Comparison of ENCODE assay signal across 16 cellular contexts in genomic region chr11:69682681-69683326, GRCh38. TPM values are rescaled to one million over a fixed set of nuclear protein-coding genes. Genes with fewer than 3 reads are reported as not detected.
A peak's percentile ranks its signal among the peaks of the same experiment; 100 is the strongest.
DNase-seq lines count a peak whose midpoint lies in the region; ATAC-seq, FAIRE-seq and TF ChIP-seq lines count a peak whose summit lies in the region.
"Had no signal": no experiment of that assay in that cellular context is flagged by ENCODE, and none has a peak within 500 bp of the region (broad histone marks: within the 10 kb centered on the region; RNA-seq: fewer than 3 reads in every experiment).

No MANE protein-coding gene starts in this region.

- H3K36me3 ChIP-seq in HepG2 (replicated peaks in 1 of 2; ENCODE audit: control insufficient read depth in 1 of 2, insufficient read depth in 2 of 2, low read length in 2 of 2): no peaks in the 10 kb centered on the region
- H3K36me3 ChIP-seq in right lobe of liver: no peaks in the 10 kb centered on the region
- no peaks in the 10 kb centered on the region for H3K36me3 ChIP-seq in PC-9 (ENCODE audit: low read depth)
- no peaks in the 10 kb centered on the region for H3K36me3 ChIP-seq in sigmoid colon

- H3K79me2 ChIP-seq in HepG2 (ENCODE audit: insufficient read depth, low read length) (no peaks in the 10 kb centered on the region), PC-9 (ENCODE audit: low read depth) (no peaks in the 10 kb centered on the region)

- TF ChIP-seq POLR2A in HepG2 (IDR thresholded peaks at IDR 0.05; ENCODE audit: insufficient read depth in 1 of 2, low read depth in 2 of 2, low read length in 2 of 2): no peak
- no peak for TF ChIP-seq POLR2A in right lobe of liver (IDR thresholded peaks at IDR 0.05)
- TF ChIP-seq POLR2A in sigmoid colon (IDR thresholded peaks at IDR 0.05): no peak

- TF ChIP-seq EP300 in HepG2 (IDR thresholded peaks at IDR 0.05; ENCODE audit: low read depth in 2 of 2, low read length in 2 of 2) (no peak), HepG2 (CRISPR knock-in tag; IDR thresholded peaks at IDR 0.05; ENCODE audit: borderline replicate concordance) (no peak), sigmoid colon (IDR thresholded peaks at IDR 0.05) (no peak)

- ATAC-seq in HepG2 (no peak), right lobe of liver (no peak)

- H3K4me3 ChIP-seq in HepG2 (replicated peaks in 1 of 3; ENCODE audit: insufficient read depth in 1 of 3, low read depth in 2 of 3, low read length in 3 of 3): no peak overlapping the region
- no peak overlapping the region for H3K4me3 ChIP-seq in right lobe of liver
- no peak overlapping the region for H3K4me3 ChIP-seq in PC-9
- no peak overlapping the region for H3K4me3 ChIP-seq in sigmoid colon
- H3K4me3 ChIP-seq: GM23248 had no signal

- no peak overlapping the region for H3K9ac ChIP-seq in HepG2 (ENCODE audit: insufficient read depth, low read depth, low read length)
- H3K9ac ChIP-seq: GM23248 had no signal

- H3K27me3 ChIP-seq in HepG2 (ENCODE audit: control insufficient read depth in 1 of 2, insufficient read depth in 2 of 2, low read length in 2 of 2): peaks cover 0 to 5% of the 10 kb centered on the region in 2 experiments; a peak in 2 of 5 replicates
- no peaks in the 10 kb centered on the region for H3K27me3 ChIP-seq in right lobe of liver
- no peaks in the 10 kb centered on the region for H3K27me3 ChIP-seq in PC-9 (ENCODE audit: insufficient read depth, low read depth)
- H3K27me3 ChIP-seq in sigmoid colon: peaks cover 0 to 6% (median 5%) of the 10 kb centered on the region in 3 donors

- H3K27ac ChIP-seq in HepG2 (ENCODE audit: extremely low read length, insufficient read depth, low read length) (no peak overlapping the region), right lobe of liver (no peak overlapping the region), PC-9 (peak overlapping the region; percentile 36; the same call in 1 of the 2 replicates), sigmoid colon (no peak overlapping the region)
- H3K27ac ChIP-seq: GM23248 had no signal

- no peak for FAIRE-seq in HepG2 (lab: Jason Lieb, UNC)

- no peak for DNase-seq in HepG2 (ENCODE audit: low spot score)
- DNase-seq in right lobe of liver: no peak
- no peak for DNase-seq in PC-9
- DNase-seq in sigmoid colon: peak; percentile 53
- DNase-seq in NCI-H2081 (lab: John Stamatoyannopoulos, UW): no peak
- DNase-seq in stimulated activated CD4-positive, alpha-beta T cell treated with anti-CD3 and anti-CD28 coated beads, Interleukin-1b, Interleukin-23, amount 100 ng/mL, for 48 hours: no peak
- no peak for DNase-seq in GM19240 (ENCODE audit: insufficient read length, low spot score)
- DNase-seq: ACHN; C1 segment of cervical spinal cord; CD4-positive, alpha-beta T cell; DND-41; GF-D8; GM23248; H9 had no signal

- H3K4me1 ChIP-seq in HepG2 (ENCODE audit: insufficient read depth, low read length): peaks cover 40% of the 10 kb centered on the region
- peaks cover 0 to 6% (median 0%) of the 10 kb centered on the region in 4 donors for H3K4me1 ChIP-seq in right lobe of liver
- H3K4me1 ChIP-seq in PC-9 (replicated peaks; ENCODE audit: insufficient read depth): peaks cover 33% of the 10 kb centered on the region
- peaks cover 0 to 9% (median 7%) of the 10 kb centered on the region in 4 donors for H3K4me1 ChIP-seq in sigmoid colon

- TF ChIP-seq CTCF in HepG2 (CRISPR knock-in tag; IDR thresholded peaks at IDR 0.05) (no peak), right lobe of liver (IDR thresholded peaks at IDR 0.05) (no peak), PC-9 (conservative IDR thresholded peaks at IDR 0.05) (no peak), sigmoid colon (IDR thresholded peaks at IDR 0.05) (no peak)

- H3K4me2 ChIP-seq in HepG2 (ENCODE audit: low read depth, low read length): no peak overlapping the region
- 0 out of 2 replicates have a peak overlapping the region, but pooled peaks have one; percentile 2 for H3K4me2 ChIP-seq in PC-9

- intact Hi-C loops in HepG2 (cut with micrococcal nuclease; ENCODE audit: unreplicated experiment) (no loop called here), right lobe of liver (cut with DNase I) (no loop called here), PC-9 (cut with micrococcal nuclease; ENCODE audit: unreplicated experiment) (no loop called here), sigmoid colon (cut with DNase I) (no loop called here)

- H2AFZ ChIP-seq in HepG2 (ENCODE audit: low read length) (no peak overlapping the region), PC-9 (no peak overlapping the region)
- H2AFZ ChIP-seq: GM23248 had no signal

- POLR2A ChIA-PET in HepG2 (lab: Yijun Ruan, JAX): no interaction called here
- POLR2A ChIA-PET in PC-9 (lab: Charles Lee; ENCODE audit: unreplicated experiment): interaction anchor here (0.6 to 0.7 kb wide), 2 partner anchors 8 to 232 kb away, joined by 4 to 6 read pairs; no protein-coding TSS in a partner anchor

- no peaks in the 10 kb centered on the region for H3K9me2 ChIP-seq in PC-9 (ENCODE audit: insufficient read depth)

- in situ Hi-C loops in HepG2 (cut with HindIII; ENCODE audit: extremely low pct_ligation_motif_present, low pct_unique_long_range_greater_than_20kb): no loop called here

- peaks cover 32% of the 10 kb centered on the region for H3F3A ChIP-seq in PC-9 (ENCODE audit: insufficient read depth, low read depth)

- BruUV-seq in HepG2 (replicated peaks; lab: Mats Ljungman, UMichigan) (no TSS peak), PC-9 (replicated peaks; lab: Mats Ljungman, UMichigan) (no TSS peak)

- CTCF ChIA-PET in HepG2 (lab: Yijun Ruan, JAX; ENCODE audit: low intra/inter-chr PET ratio, low total read pairs) (interaction anchor here (1.8 to 1.9 kb wide), 2 partner anchors 39 to 580 kb away, joined by 9 to 20 read pairs; no protein-coding TSS in a partner anchor), PC-9 (lab: Charles Lee) (no interaction called here)

- TF ChIP-seq RAD21 in HepG2 (CRISPR knock-in tag; IDR thresholded peaks at IDR 0.05): no peak

- H3K9me3 ChIP-seq in HepG2 (ENCODE audit: low read length): no peaks in the 10 kb centered on the region
- H3K9me3 ChIP-seq in right lobe of liver: no peaks in the 10 kb centered on the region
- H3K9me3 ChIP-seq in PC-9 (ENCODE audit: insufficient read depth, low read depth): peaks cover 4% of the 10 kb centered on the region; the same call in 1 of the 2 replicates
- H3K9me3 ChIP-seq in sigmoid colon: no peaks in the 10 kb centered on the region

- H4K20me1 ChIP-seq in HepG2 (ENCODE audit: insufficient read depth, low read length) (no peaks in the 10 kb centered on the region), PC-9 (ENCODE audit: insufficient read depth) (no peaks in the 10 kb centered on the region)

- WGBS in HepG2 (ENCODE audit: low lambda C conversion rate): 72% methylated on average over 5 of the region's 7 CpGs
- 60% methylated on average over 1 of the region's 7 CpGs for whole genome bisulfite sequencing in right lobe of liver (ENCODE audit: insufficient coverage, low coverage, low lambda C conversion rate, missing lambda C conversion rate)
- 90 to 92% methylated on average over 7 of the region's 7 CpGs for WGBS in sigmoid colon, 2 donors

RNA-seq across cellular contexts. Expression of gene LTO1, which starts 7.7 kb away (rescaled TPM):
- total RNA-seq in HepG2 (2016; rRNA removed; fragmentation: Illumina TruSeq; extraction: Trizol) (11.3 and 15.0 TPM in 2 replicates), right lobe of liver (1 to 10 TPM; 4.1 to 7.9 (median 5.6) TPM), PC-9 (2021) (41.1 and 50.3 TPM in 2 replicates), sigmoid colon (10 to 100 TPM; 19.3 to 42.9 (median 21.0) TPM)
- total RNA-seq in HepG2 (2016; cell fraction: cytosol; rRNA removed; fragmentation: Illumina TruSeq; extraction: Trizol; ENCODE audit: low read depth): 9.2 and 10.5 TPM in 2 replicates
- total RNA-seq in HepG2 (2016; cell fraction: insoluble cytoplasmic fraction; rRNA removed; fragmentation: Illumina TruSeq; extraction: Trizol): 9.0 and 17.0 TPM in 2 replicates
- 11.5 and 13.4 TPM in 2 replicates for total RNA-seq in HepG2 (2016; cell fraction: membrane; rRNA removed; fragmentation: Illumina TruSeq; extraction: Trizol)
- total RNA-seq in HepG2 (2016; cell fraction: nucleus; rRNA removed; fragmentation: Illumina TruSeq; extraction: Trizol): 17.6 and 20.5 TPM in 2 replicates
- polyA plus RNA-seq in HepG2 (2011; rRNA removed) (11.8 and 13.8 TPM in 2 replicates), sigmoid colon (10 to 100 TPM; 12.0 to 25.7 (median 16.2) TPM)
- polyA plus RNA-seq in HepG2 (2011; cell fraction: cytosol; rRNA removed): 9.3 TPM in 2 replicates
- polyA plus RNA-seq in HepG2 (2011; cell fraction: nucleus; rRNA removed): 32.0 and 35.0 TPM in 2 replicates
- polyA plus RNA-seq in HepG2 (2012): 10.6 and 11.8 TPM in 2 replicates
- polyA plus RNA-seq in HepG2 (2016; cell fraction: cytosol; fragmentation: Illumina TruSeq; extraction: Trizol; ENCODE audit: low read depth): 5.3 and 6.8 TPM in 2 replicates
- polyA plus RNA-seq in HepG2 (2016; cell fraction: insoluble cytoplasmic fraction; fragmentation: Illumina TruSeq; extraction: Trizol; ENCODE audit: low read depth): 13.9 and 14.6 TPM in 2 replicates
- polyA plus RNA-seq in HepG2 (2016; cell fraction: membrane; fragmentation: Illumina TruSeq; extraction: Trizol; ENCODE audit: low read depth): 9.0 and 9.4 TPM in 2 replicates
- polyA plus RNA-seq in HepG2 (2016; cell fraction: nucleus; fragmentation: Illumina TruSeq; extraction: Trizol; ENCODE audit: insufficient read depth, low read depth): 40.5 and 43.2 TPM in 2 replicates
- polyA minus RNA-seq in HepG2 (2011; rRNA and poly(A)+ RNA removed; ENCODE audit: low replicate concordance): 17.9 and 33.2 TPM in 2 replicates
- polyA minus RNA-seq in HepG2 (2011; cell fraction: cytosol; rRNA and poly(A)+ RNA removed): 4.6 TPM in 2 replicates
- 22.3 and 29.4 TPM in 2 replicates for polyA minus RNA-seq in HepG2 (2011; cell fraction: nucleus; rRNA and poly(A)+ RNA removed)

RNA-seq across cellular contexts. Expression of gene FGF19, which starts 21.0 kb away (rescaled TPM):
- total RNA-seq in HepG2 (2016; rRNA removed; fragmentation: Illumina TruSeq; extraction: Trizol) (not detected in 2 replicates), right lobe of liver (under 1 TPM in 1 of 6 experiments, not detected in 5; 0.18 TPM), PC-9 (2021) (2.0 and 3.4 TPM in 2 replicates), sigmoid colon (not detected)
- not detected in 2 replicates for total RNA-seq in HepG2 (2016; cell fraction: cytosol; rRNA removed; fragmentation: Illumina TruSeq; extraction: Trizol; ENCODE audit: low read depth)
- total RNA-seq in HepG2 (2016; cell fraction: insoluble cytoplasmic fraction; rRNA removed; fragmentation: Illumina TruSeq; extraction: Trizol): 0.04 TPM in 1 of 2 replicates, not detected in the other
- not detected in 2 replicates for total RNA-seq in HepG2 (2016; cell fraction: membrane; rRNA removed; fragmentation: Illumina TruSeq; extraction: Trizol)
- not detected in 2 replicates for total RNA-seq in HepG2 (2016; cell fraction: nucleus; rRNA removed; fragmentation: Illumina TruSeq; extraction: Trizol)
- polyA plus RNA-seq in HepG2 (2011; rRNA removed) (0.07 and 0.16 TPM in 2 replicates), sigmoid colon (not detected)
- polyA plus RNA-seq in HepG2 (2011; cell fraction: cytosol; rRNA removed): 0.03 and 0.06 TPM in 2 replicates
- 0.62 and 0.74 TPM in 2 replicates for polyA plus RNA-seq in HepG2 (2011; cell fraction: nucleus; rRNA removed)
- polyA plus RNA-seq in HepG2 (2012): 0.08 and 0.11 TPM in 2 replicates
- not detected in 2 replicates for polyA plus RNA-seq in HepG2 (2016; cell fraction: cytosol; fragmentation: Illumina TruSeq; extraction: Trizol; ENCODE audit: low read depth)
- not detected in 2 replicates for polyA plus RNA-seq in HepG2 (2016; cell fraction: insoluble cytoplasmic fraction; fragmentation: Illumina TruSeq; extraction: Trizol; ENCODE audit: low read depth)
- not detected in 2 replicates for polyA plus RNA-seq in HepG2 (2016; cell fraction: membrane; fragmentation: Illumina TruSeq; extraction: Trizol; ENCODE audit: low read depth)
- polyA plus RNA-seq in HepG2 (2016; cell fraction: nucleus; fragmentation: Illumina TruSeq; extraction: Trizol; ENCODE audit: insufficient read depth, low read depth): 0.36 and 0.37 TPM in 2 replicates
- polyA minus RNA-seq in HepG2 (2011; rRNA and poly(A)+ RNA removed; ENCODE audit: low replicate concordance): 0.21 TPM in 1 of 2 replicates, not detected in the other
- not detected in 2 replicates for polyA minus RNA-seq in HepG2 (2011; cell fraction: cytosol; rRNA and poly(A)+ RNA removed)
- not detected in 2 replicates for polyA minus RNA-seq in HepG2 (2011; cell fraction: nucleus; rRNA and poly(A)+ RNA removed)
- total RNA-seq: A172; CD4-positive, alpha-beta T cell; GM23248; HT1080 had no signal
- polyA plus RNA-seq: GM23248 had no signal

RNA-seq across cellular contexts. Expression of gene CCND1, which starts 41.8 kb away (rescaled TPM):
- total RNA-seq in HepG2 (2016; rRNA removed; fragmentation: Illumina TruSeq; extraction: Trizol): 107 and 117 TPM in 2 replicates
- 18.0 and 19.0 TPM in 2 replicates for total RNA-seq in HepG2 (2016; cell fraction: cytosol; rRNA removed; fragmentation: Illumina TruSeq; extraction: Trizol; ENCODE audit: low read depth)
- total RNA-seq in HepG2 (2016; cell fraction: insoluble cytoplasmic fraction; rRNA removed; fragmentation: Illumina TruSeq; extraction: Trizol): 91.6 and 108 TPM in 2 replicates
- total RNA-seq in HepG2 (2016; cell fraction: membrane; rRNA removed; fragmentation: Illumina TruSeq; extraction: Trizol): 58.9 and 60.9 TPM in 2 replicates
- total RNA-seq in HepG2 (2016; cell fraction: nucleus; rRNA removed; fragmentation: Illumina TruSeq; extraction: Trizol): 68.6 and 72.9 TPM in 2 replicates
- polyA plus RNA-seq in HepG2 (2011; rRNA removed): 126 and 136 TPM in 2 replicates
- 73.2 and 112 TPM in 2 replicates for polyA plus RNA-seq in HepG2 (2011; cell fraction: cytosol; rRNA removed)
- 161 and 292 TPM in 2 replicates for polyA plus RNA-seq in HepG2 (2011; cell fraction: nucleus; rRNA removed)
- polyA plus RNA-seq in HepG2 (2012): 60.9 and 65.2 TPM in 2 replicates
- 10.4 and 11.6 TPM in 2 replicates for polyA plus RNA-seq in HepG2 (2016; cell fraction: cytosol; fragmentation: Illumina TruSeq; extraction: Trizol; ENCODE audit: low read depth)
- polyA plus RNA-seq in HepG2 (2016; cell fraction: insoluble cytoplasmic fraction; fragmentation: Illumina TruSeq; extraction: Trizol; ENCODE audit: low read depth): 75.4 and 106 TPM in 2 replicates
- 24.6 and 25.9 TPM in 2 replicates for polyA plus RNA-seq in HepG2 (2016; cell fraction: membrane; fragmentation: Illumina TruSeq; extraction: Trizol; ENCODE audit: low read depth)
- 90.1 and 100 TPM in 2 replicates for polyA plus RNA-seq in HepG2 (2016; cell fraction: nucleus; fragmentation: Illumina TruSeq; extraction: Trizol; ENCODE audit: insufficient read depth, low read depth)
- polyA minus RNA-seq in HepG2 (2011; rRNA and poly(A)+ RNA removed; ENCODE audit: low replicate concordance): 30.5 and 379 TPM in 2 replicates
- 191 and 225 TPM in 2 replicates for polyA minus RNA-seq in HepG2 (2011; cell fraction: cytosol; rRNA and poly(A)+ RNA removed)
- polyA minus RNA-seq in HepG2 (2011; cell fraction: nucleus; rRNA and poly(A)+ RNA removed): 120 and 156 TPM in 2 replicates
- total RNA-seq in right lobe of liver: 100 to 1,000 TPM in 3 of 6 experiments, 10 to 100 TPM in 3; 67.0 to 283 (median 94.1) TPM
- 346 and 586 TPM in 2 replicates for total RNA-seq in PC-9 (2021)
- 10 to 100 TPM in 3 of 4 donors, 1 to 10 TPM in 1; 7.7 to 56.8 (median 31.1) TPM for total RNA-seq in sigmoid colon
- polyA plus RNA-seq in sigmoid colon: 10 to 100 TPM; 12.0 to 18.8 (median 14.8) TPM
